In the genomic region with DNA sequence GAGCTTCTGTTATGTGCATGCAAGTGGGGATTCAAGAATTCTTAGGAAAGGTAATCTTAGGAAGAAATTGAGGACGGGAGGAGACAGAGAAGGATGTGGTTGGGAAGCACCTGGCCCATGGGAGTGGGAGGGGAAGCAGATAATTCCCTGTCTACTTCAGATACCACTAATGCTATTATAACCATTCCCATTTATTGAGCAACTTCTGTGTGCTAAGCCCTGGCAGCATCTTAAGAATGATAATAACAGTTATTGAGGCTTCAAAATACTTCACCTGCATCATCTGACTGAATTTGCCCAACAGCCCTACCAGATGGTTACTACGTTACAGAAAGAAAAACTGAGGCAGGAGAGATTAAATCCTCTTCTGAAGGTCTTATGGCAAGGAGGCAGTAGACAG, we compare ENCODE assay signal across 26 cellular contexts. TPM values are rescaled to one million over a fixed set of nuclear protein-coding genes. Genes with fewer than 3 reads are reported as not detected.
A peak's percentile ranks its signal among the peaks of the same experiment; 100 is the strongest.
DNase-seq lines count a peak whose midpoint lies in the region; ATAC-seq and TF ChIP-seq lines count a peak whose summit lies in the region.
"Had no signal": no experiment of that assay in that cellular context is flagged by ENCODE, and none has a peak within 500 bp of the region (broad histone marks: within the 10 kb centered on the region; RNA-seq: fewer than 3 reads in every experiment).

No MANE protein-coding gene starts in this region.

- peaks cover 20% of the 10 kb centered on the region for H3K4me1 Mint-ChIP-seq in CD4-positive, alpha-beta T cell (ENCODE audit: low read depth)

- peaks cover 72% of the 10 kb centered on the region for H3K27me3 Mint-ChIP-seq in CD4-positive, alpha-beta T cell

- no peak overlapping the region for H3K4me2 ChIP-seq in osteoblast (ENCODE audit: insufficient read depth, low read length)

- H2AFZ ChIP-seq in osteoblast (ENCODE audit: low read length) = no peak overlapping the region

- POLR2A ChIA-PET in CD4-positive, alpha-beta T cell (lab: Charles Lee) = no interaction called here

- no peaks in the 10 kb centered on the region for H3K9me3 ChIP-seq in CD4-positive, alpha-beta T cell (ENCODE audit: control insufficient read depth, low read length)
- H3K9me3 ChIP-seq in esophagus (ENCODE audit: control insufficient read depth in 2 of 2, insufficient read depth in 1 of 2, low read depth in 1 of 2, low read length in 1 of 2) = peaks cover 0 to 13% of the 10 kb centered on the region in 2 donors
- H3K9me3 ChIP-seq in osteoblast (ENCODE audit: low read depth, low read length) = no peaks in the 10 kb centered on the region

- ATAC-seq in CD4-positive, alpha-beta T cell (ENCODE audit: poor library complexity) = no peak
- no peak for ATAC-seq in HG03280 (IDR thresholded peaks at IDR 0.05; ENCODE audit: unreplicated experiment)
- ATAC-seq: GM12878, HepG2, Right ventricle myocardium inferior had no signal

- CTCF ChIA-PET in CD4-positive, alpha-beta T cell (lab: Charles Lee) = no interaction called here

- H3K4me3 ChIP-seq in esophagus (ENCODE audit: low read depth in 1 of 2, low read length in 2 of 2) (peak overlapping the region; percentile 33 to 48), osteoblast (ENCODE audit: insufficient read depth, low read length) (no peak overlapping the region)
- H3K4me3 ChIP-seq: GM12878 had no signal

- peaks cover 28% of the 10 kb centered on the region for H3K27me3 ChIP-seq in CD4-positive, alpha-beta T cell (ENCODE audit: control insufficient read depth, insufficient read depth, low read length)
- H3K27me3 ChIP-seq in esophagus (ENCODE audit: control insufficient read depth in 1 of 2, insufficient read depth in 2 of 2, low read length in 2 of 2) (no peaks in the 10 kb centered on the region), osteoblast (ENCODE audit: insufficient read depth, low read length) (peaks cover 32% of the 10 kb centered on the region)

- no peaks in the 10 kb centered on the region for H3K79me2 ChIP-seq in osteoblast (ENCODE audit: insufficient read depth, low read length)

- H3K4me1 ChIP-seq in esophagus (ENCODE audit: control insufficient read depth in 2 of 2, insufficient read depth in 2 of 2, low read length in 1 of 2) (peaks cover 0 to 20% of the 10 kb centered on the region in 2 donors), osteoblast (ENCODE audit: insufficient read depth, low read length) (peaks cover 3% of the 10 kb centered on the region)

- 68 to 70% methylated on average over 2 of the region's 2 CpGs for WGBS in esophagus, 2 donors

- TF ChIP-seq CTCF in CD4-positive, alpha-beta T cell (IDR thresholded peaks at IDR 0.05) = no peak
- TF ChIP-seq CTCF in osteoblast (IDR thresholded peaks at IDR 0.05; ENCODE audit: extremely low read depth, low read depth, low read length) = no peak

- H3K4me3 Mint-ChIP-seq in CD4-positive, alpha-beta T cell = peak overlapping the region; percentile 20

- H4K20me1 ChIP-seq in osteoblast (ENCODE audit: insufficient read depth, low read length) = no peaks in the 10 kb centered on the region

- H3K36me3 Mint-ChIP-seq in CD4-positive, alpha-beta T cell (ENCODE audit: low read depth) = no peaks in the 10 kb centered on the region
- H3K36me3 Mint-ChIP-seq: CD4-positive, CD25-positive, alpha-beta regulatory T cell had no signal

- H3K9me3 Mint-ChIP-seq in CD4-positive, alpha-beta T cell = no peaks in the 10 kb centered on the region

- H3K36me3 ChIP-seq in esophagus (ENCODE audit: control insufficient read depth in 2 of 2, insufficient read depth in 2 of 2, low read length in 1 of 2) (peaks cover 0 to 2% of the 10 kb centered on the region in 2 donors), osteoblast (ENCODE audit: insufficient read depth, low read length) (no peaks in the 10 kb centered on the region)

- no peak for DNase-seq in CD4-positive, alpha-beta T cell
- DNase-seq in NCI-H226 (peak; percentile 26), osteoblast (ENCODE audit: insufficient read length, low spot score, missing footprints) (peak; percentile 58), UCSD-AML1 (lab: John Stamatoyannopoulos, UW; ENCODE audit: unreplicated experiment) (no peak)
- DNase-seq in activated naive CD4-positive, alpha-beta T cell treated with Interleukin-2 at 50 U/mL for 16 hours = no peak
- no peak for DNase-seq in stimulated activated CD4-positive, alpha-beta T cell treated with anti-CD3 and anti-CD28 coated beads, Interleukin-2, amount 100 ng/mL, for 24 hours
- DNase-seq: CD4-positive, CD25-positive, alpha-beta regulatory T cell; COR-L47; DND-41; H9; KBM-7; NCI-H1092; NCI-H1436; NCI-H1930; NCI-H345; NCI-H524; NCI-H774 had no signal

- intact Hi-C loops in CD4-positive, alpha-beta T cell (cut with DNase I, micrococcal nuclease) = no loop called here

- H3K27ac ChIP-seq in CD4-positive, alpha-beta T cell (ENCODE audit: low read depth, low read length) = no peak overlapping the region
- H3K27ac ChIP-seq in esophagus (ENCODE audit: low read depth in 2 of 2, low read length in 1 of 2) (peak overlapping the region in 1 of 2 donors; percentile 51), osteoblast (ENCODE audit: low read depth, low read length) (no peak overlapping the region)
- H3K27ac ChIP-seq: HL-60 had no signal

- no peak overlapping the region for H3K27ac Mint-ChIP-seq in CD4-positive, alpha-beta T cell
- H3K27ac Mint-ChIP-seq: CD4-positive, CD25-positive, alpha-beta regulatory T cell had no signal

RNA-seq across cellular contexts. Expression of a gene that starts 1.4 kb away (rescaled TPM):
- total RNA-seq in CD4-positive, alpha-beta T cell = 1 to 10 TPM; 2.0 to 2.2 TPM
- polyA plus RNA-seq in esophagus = 1,000 to 10,000 TPM in 1 of 2 donors, 100 to 1,000 TPM in 1; 578 to 1,427 TPM
- total RNA-seq in osteoblast = 0.29 and 1.1 TPM in 2 replicates

RNA-seq across cellular contexts. Expression of a gene that starts 14.2 kb away (rescaled TPM):
- total RNA-seq in CD4-positive, alpha-beta T cell = 1 to 10 TPM; 7.4 to 8.8 TPM
- polyA plus RNA-seq in esophagus = 10 to 100 TPM; 32.5 to 60.6 TPM
- 9.7 and 12.7 TPM in 2 replicates for total RNA-seq in osteoblast

RNA-seq across cellular contexts. Expression of a gene that starts 39.0 kb away (rescaled TPM):
- under 1 TPM; 0.38 to 0.47 TPM for total RNA-seq in CD4-positive, alpha-beta T cell
- polyA plus RNA-seq in esophagus = 1 to 10 TPM in 1 of 2 donors, under 1 TPM in 1; 0.45 to 1.6 TPM
- not detected in 2 replicates for total RNA-seq in osteoblast
- total RNA-seq: A673, GM12878, HepG2, SK-MEL-5 had no signal
- polyA plus RNA-seq: BJ; CD4-positive, CD25-positive, alpha-beta regulatory T cell; GM12878 had no signal

RNA-seq across cellular contexts. Expression of a gene that starts 40.3 kb away (rescaled TPM):
- total RNA-seq in CD4-positive, alpha-beta T cell = 100 to 1,000 TPM; 123 to 136 TPM
- polyA plus RNA-seq in esophagus = 100 to 1,000 TPM in 1 of 2 donors, 10 to 100 TPM in 1; 77.7 to 100 TPM
- total RNA-seq in osteoblast = 49.2 and 55.0 TPM in 2 replicates

Comparison
In these comparisons a context has a peak if more than half of its experiments do, and no peak if none do; other contexts are left out.
1. DNase-seq: peak in NCI-H226 (single experiment) and osteoblast (single experiment); none in CD4-positive, alpha-beta T cell (0 of 10), activated naive CD4-positive, alpha-beta T cell treated with Interleukin-2 at 50 U/mL for 16 hours (single experiment), stimulated activated CD4-positive, alpha-beta T cell treated with anti-CD3 and anti-CD28 coated beads, Interleukin-2, amount 100 ng/mL, for 24 hours (0 of 2) and UCSD-AML1 (single experiment).